8 cellular contexts compared by ENCODE assay signal in the genomic region with DNA sequence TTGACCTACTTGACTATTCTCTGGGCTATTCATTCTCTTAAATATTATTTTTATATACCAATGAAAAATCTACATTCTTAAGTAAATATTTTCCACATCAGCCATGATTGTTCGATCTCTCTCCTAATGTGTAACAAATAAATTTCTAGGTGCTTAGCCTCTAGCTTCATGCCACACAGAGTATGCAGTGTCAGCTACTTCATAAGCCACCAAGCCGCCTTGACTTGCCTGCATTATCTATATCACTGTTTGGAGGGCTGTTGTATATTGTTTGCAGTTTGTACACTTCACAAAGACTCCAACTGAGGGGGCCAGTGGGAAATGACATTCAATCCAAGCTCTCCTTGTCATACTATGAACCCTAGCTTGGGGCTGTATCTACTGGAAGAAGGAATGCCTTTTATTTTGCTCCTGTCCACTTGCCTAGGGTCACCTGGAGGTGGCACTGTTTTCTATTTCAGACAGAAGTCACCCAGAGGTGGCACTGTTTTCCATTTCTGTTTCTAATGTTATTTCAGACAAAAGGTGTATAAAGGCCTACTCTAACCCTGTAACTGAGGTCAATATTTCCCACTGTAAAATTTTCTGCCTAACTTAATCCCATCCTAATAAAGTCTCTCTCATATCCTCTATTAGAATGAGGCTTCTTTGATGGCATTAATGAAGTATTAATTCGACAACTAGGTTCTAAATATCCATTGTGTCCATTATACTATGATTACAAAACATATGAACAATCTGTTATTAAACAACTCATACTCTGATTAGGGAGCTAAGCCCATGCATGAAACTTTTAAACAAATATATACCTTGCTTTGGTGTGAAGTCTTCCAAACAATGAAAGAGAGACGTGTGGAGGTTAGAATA. TPM values are rescaled to one million over a fixed set of nuclear protein-coding genes. Genes with fewer than 3 reads are reported as not detected.
A peak's percentile ranks its signal among the peaks of the same experiment; 100 is the strongest.
DNase-seq lines count a peak whose midpoint lies in the region; ATAC-seq lines count a peak whose summit lies in the region.

No MANE protein-coding gene starts in this region.

- ATAC-seq in GM19035 (IDR thresholded peaks at IDR 0.05; ENCODE audit: unreplicated experiment) (peak; percentile 95), HG03097 (IDR thresholded peaks at IDR 0.05; ENCODE audit: low FRiP score, unreplicated experiment) (peak; percentile 99)

- peak; percentile 59 for DNase-seq in D341Med (ENCODE audit: low spot score)
- DNase-seq in NOMO-1 treated with dmso at 0.1 percent for 144 hours (lab: John Stamatoyannopoulos, UW; ENCODE audit: unreplicated experiment): peak; percentile 3
- peak; percentile 31 for DNase-seq in activated T-cell treated with anti-CD3 and anti-CD28 coated beads, Interleukin-2, amount 50 U/mL, for 1 hour
- DNase-seq in glomerular endothelial cell (ENCODE audit: extremely low read depth, low read depth, low spot score): peak; percentile 34
- DNase-seq in stimulated activated CD4-positive, alpha-beta T cell treated with anti-CD3 and anti-CD28 coated beads, Interleukin-2, amount 100 ng/mL, for 48 hours: peak; percentile 26 to 30
- no peak for DNase-seq in NCI-H446 treated with DMSO at 0.1 percent for 48 hours (lab: John Stamatoyannopoulos, UW)

RNA-seq across cellular contexts. Expression of gene COL5A2, which starts 36.4 kb away (rescaled TPM):
- 110 and 229 TPM in 2 replicates for total RNA-seq in glomerular endothelial cell
